1 cellular context compared by ENCODE assay signal in genomic region chr1:24536391-24536840, GRCh38.
TF ChIP-seq lines count a peak whose summit lies in the region.

No MANE protein-coding gene starts in this region.

TF ChIP-seq in GM23338, 12 proteins besides CTCF, POLR2A, EP300 and RAD21 (continued from another document):
- TF ChIP-seq, protein P1, sequence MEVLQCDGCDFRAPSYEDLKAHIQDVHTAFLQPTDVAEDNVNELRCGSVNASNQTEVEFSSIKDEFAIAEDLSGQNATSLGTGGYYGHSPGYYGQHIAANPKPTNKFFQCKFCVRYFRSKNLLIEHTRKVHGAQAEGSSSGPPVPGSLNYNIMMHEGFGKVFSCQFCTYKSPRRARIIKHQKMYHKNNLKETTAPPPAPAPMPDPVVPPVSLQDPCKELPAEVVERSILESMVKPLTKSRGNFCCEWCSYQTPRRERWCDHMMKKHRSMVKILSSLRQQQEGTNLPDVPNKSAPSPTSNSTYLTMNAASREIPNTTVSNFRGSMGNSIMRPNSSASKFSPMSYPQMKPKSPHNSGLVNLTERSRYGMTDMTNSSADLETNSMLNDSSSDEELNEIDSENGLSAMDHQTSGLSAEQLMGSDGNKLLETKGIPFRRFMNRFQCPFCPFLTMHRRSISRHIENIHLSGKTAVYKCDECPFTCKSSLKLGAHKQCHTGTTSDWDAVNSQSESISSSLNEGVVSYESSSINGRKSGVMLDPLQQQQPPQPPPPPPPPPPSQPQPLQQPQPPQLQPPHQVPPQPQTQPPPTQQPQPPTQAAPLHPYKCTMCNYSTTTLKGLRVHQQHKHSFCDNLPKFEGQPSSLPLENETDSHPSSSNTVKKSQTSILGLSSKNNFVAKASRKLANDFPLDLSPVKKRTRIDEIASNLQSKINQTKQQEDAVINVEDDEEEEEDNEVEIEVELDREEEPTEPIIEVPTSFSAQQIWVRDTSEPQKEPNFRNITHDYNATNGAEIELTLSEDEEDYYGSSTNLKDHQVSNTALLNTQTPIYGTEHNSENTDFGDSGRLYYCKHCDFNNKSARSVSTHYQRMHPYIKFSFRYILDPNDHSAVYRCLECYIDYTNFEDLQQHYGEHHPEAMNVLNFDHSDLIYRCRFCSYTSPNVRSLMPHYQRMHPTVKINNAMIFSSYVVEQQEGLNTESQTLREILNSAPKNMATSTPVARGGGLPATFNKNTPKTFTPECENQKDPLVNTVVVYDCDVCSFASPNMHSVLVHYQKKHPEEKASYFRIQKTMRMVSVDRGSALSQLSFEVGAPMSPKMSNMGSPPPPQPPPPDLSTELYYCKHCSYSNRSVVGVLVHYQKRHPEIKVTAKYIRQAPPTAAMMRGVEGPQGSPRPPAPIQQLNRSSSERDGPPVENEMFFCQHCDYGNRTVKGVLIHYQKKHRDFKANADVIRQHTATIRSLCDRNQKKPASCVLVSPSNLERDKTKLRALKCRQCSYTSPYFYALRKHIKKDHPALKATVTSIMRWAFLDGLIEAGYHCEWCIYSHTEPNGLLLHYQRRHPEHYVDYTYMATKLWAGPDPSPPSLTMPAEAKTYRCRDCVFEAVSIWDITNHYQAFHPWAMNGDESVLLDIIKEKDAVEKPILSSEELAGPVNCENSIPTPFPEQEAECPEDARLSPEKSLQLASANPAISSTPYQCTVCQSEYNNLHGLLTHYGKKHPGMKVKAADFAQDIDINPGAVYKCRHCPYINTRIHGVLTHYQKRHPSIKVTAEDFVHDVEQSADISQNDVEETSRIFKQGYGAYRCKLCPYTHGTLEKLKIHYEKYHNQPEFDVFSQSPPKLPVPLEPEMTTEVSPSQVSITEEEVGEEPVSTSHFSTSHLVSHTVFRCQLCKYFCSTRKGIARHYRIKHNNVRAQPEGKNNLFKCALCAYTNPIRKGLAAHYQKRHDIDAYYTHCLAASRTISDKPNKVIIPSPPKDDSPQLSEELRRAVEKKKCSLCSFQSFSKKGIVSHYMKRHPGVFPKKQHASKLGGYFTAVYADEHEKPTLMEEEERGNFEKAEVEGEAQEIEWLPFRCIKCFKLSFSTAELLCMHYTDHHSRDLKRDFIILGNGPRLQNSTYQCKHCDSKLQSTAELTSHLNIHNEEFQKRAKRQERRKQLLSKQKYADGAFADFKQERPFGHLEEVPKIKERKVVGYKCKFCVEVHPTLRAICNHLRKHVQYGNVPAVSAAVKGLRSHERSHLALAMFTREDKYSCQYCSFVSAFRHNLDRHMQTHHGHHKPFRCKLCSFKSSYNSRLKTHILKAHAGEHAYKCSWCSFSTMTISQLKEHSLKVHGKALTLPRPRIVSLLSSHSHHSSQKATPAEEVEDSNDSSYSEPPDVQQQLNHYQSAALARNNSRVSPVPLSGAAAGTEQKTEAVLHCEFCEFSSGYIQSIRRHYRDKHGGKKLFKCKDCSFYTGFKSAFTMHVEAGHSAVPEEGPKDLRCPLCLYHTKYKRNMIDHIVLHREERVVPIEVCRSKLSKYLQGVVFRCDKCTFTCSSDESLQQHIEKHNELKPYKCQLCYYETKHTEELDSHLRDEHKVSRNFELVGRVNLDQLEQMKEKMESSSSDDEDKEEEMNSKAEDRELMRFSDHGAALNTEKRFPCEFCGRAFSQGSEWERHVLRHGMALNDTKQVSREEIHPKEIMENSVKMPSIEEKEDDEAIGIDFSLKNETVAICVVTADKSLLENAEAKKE (CRISPR knock-in tag; IDR thresholded peaks at IDR 0.05): no peak
- no peak for TF ChIP-seq ZNF331 (CRISPR knock-in tag; IDR thresholded peaks at IDR 0.05; ENCODE audit: low read depth)
- TF ChIP-seq STAT1 (IDR thresholded peaks at IDR 0.05; ENCODE audit: unreplicated experiment): no peak
- TF ChIP-seq ZNF114 (CRISPR knock-in tag; IDR thresholded peaks at IDR 0.05): no peak
- no peak for TF ChIP-seq EZH2 (IDR thresholded peaks at IDR 0.05; ENCODE audit: low read depth, unreplicated experiment)
- TF ChIP-seq EZH2phosphoT487 (IDR thresholded peaks at IDR 0.05; ENCODE audit: unreplicated experiment): no peak
- no peak for TF ChIP-seq REST (IDR thresholded peaks at IDR 0.05; ENCODE audit: unreplicated experiment)
- TF ChIP-seq JUNB (IDR thresholded peaks at IDR 0.05; ENCODE audit: unreplicated experiment): no peak
- no peak for TF ChIP-seq NANOG (IDR thresholded peaks at IDR 0.05; ENCODE audit: borderline replicate concordance)
- TF ChIP-seq CREB1 (CRISPR knock-in tag; IDR thresholded peaks at IDR 0.05; ENCODE audit: low read depth): no peak
- no peak for TF ChIP-seq POLR2AphosphoS5 (IDR thresholded peaks at IDR 0.05; ENCODE audit: low read depth)
